ENCODE assay signal across 23 cellular contexts in genomic region chr7:90825779-90826178, GRCh38.
DNase-seq lines count a peak whose midpoint lies in the region; ATAC-seq, FAIRE-seq and TF ChIP-seq lines count a peak whose summit lies in the region.
"Had no signal": no experiment of that assay in that cellular context is flagged by ENCODE, and none has a peak within 500 bp of the region (broad histone marks: within the 10 kb centered on the region; RNA-seq: fewer than 3 reads in every experiment).

No MANE protein-coding gene starts in this region.

- POLR2A ChIA-PET in BJ (lab: Charles Lee): interaction anchor here (0.6 kb wide), 3 partner anchors 8 to 228 kb away, joined by 3 read pairs; no protein-coding TSS in a partner anchor
- POLR2A ChIA-PET in CD8-positive, alpha-beta memory T cell (lab: Charles Lee): no interaction called here

- intact Hi-C loops in activated naive CD4-positive, alpha-beta T cell treated with anti-CD3 and anti-CD28 coated beads for 36 hours (cut with micrococcal nuclease): no loop called here

- H3K9ac ChIP-seq in fibroblast of lung (ENCODE audit: insufficient read depth, low read length): no peak overlapping the region

- CTCF ChIA-PET in BJ (lab: Yijun Ruan, JAX): interaction anchor here (1.2 to 1.5 kb wide), 2 partner anchors 9 to 208 kb away, joined by 3 to 6 read pairs; no protein-coding TSS in a partner anchor
- CTCF ChIA-PET in CD8-positive, alpha-beta memory T cell (lab: Charles Lee): interaction anchor here (0.5 kb wide), 1 partner anchor 1616 kb away, joined by 3 read pairs; no protein-coding TSS in a partner anchor
- CTCF ChIA-PET in activated naive CD4-positive, alpha-beta T cell treated with anti-CD3 and anti-CD28 coated beads for 36 hours (lab: Charles Lee): interaction anchor here (0.6 kb wide), 1 partner anchor 16 kb away, joined by 3 read pairs; no protein-coding TSS in a partner anchor

- H3K4me3 Mint-ChIP-seq in CD8-positive, alpha-beta memory T cell: no peak overlapping the region
- H3K4me3 Mint-ChIP-seq in activated naive CD4-positive, alpha-beta T cell treated with anti-CD3 and anti-CD28 coated beads for 36 hours: no peak overlapping the region
- H3K4me3 Mint-ChIP-seq: CD14-positive monocyte; stimulated activated memory B cell treated with anti-CD40 and anti-IgM and Interleukin-4, amounts not matched to agents 10 μg/mL and 1 μg/mL and 100 μg/mL, for 72 hours; T-helper 1 cell treated with Interleukin-12 subunit alpha and Interleukin-12 subunit beta and Interleukin-4 antibody, amounts not matched to agents 30 μg/mL and 1 μg/mL, for 36 hours; WTC11 had no signal

- FAIRE-seq in RCC 7860 (lab: Jason Lieb, UNC): peak; percentile 55
- FAIRE-seq: pancreas had no signal

- in situ Hi-C loops in GM13977 (cut with MboI; ENCODE audit: low pct_unique_long_range_greater_than_20kb, low sequenced_read_pairs, unreplicated experiment): no loop called here

- no peaks in the 10 kb centered on the region for H3K27me3 Mint-ChIP-seq in CD8-positive, alpha-beta memory T cell
- H3K27me3 Mint-ChIP-seq in activated naive CD4-positive, alpha-beta T cell treated with anti-CD3 and anti-CD28 coated beads for 36 hours (ENCODE audit: low read depth): no peaks in the 10 kb centered on the region
- H3K27me3 Mint-ChIP-seq: stimulated activated memory B cell treated with anti-CD40 and anti-IgM and Interleukin-4, amounts not matched to agents 10 μg/mL and 1 μg/mL and 100 μg/mL, for 72 hours had no signal

- peaks cover 2% of the 10 kb centered on the region for H3K79me2 ChIP-seq in fibroblast of lung (ENCODE audit: control insufficient read depth, insufficient read depth, low read length)

- no peaks in the 10 kb centered on the region for H3K36me3 Mint-ChIP-seq in CD8-positive, alpha-beta memory T cell
- no peaks in the 10 kb centered on the region for H3K36me3 Mint-ChIP-seq in activated naive CD4-positive, alpha-beta T cell treated with anti-CD3 and anti-CD28 coated beads for 36 hours (ENCODE audit: low read depth)

- no peaks in the 10 kb centered on the region for H3K27me3 ChIP-seq in BJ (ENCODE audit: control insufficient read depth, insufficient read depth, low read length)
- H3K27me3 ChIP-seq in fibroblast of lung (ENCODE audit: control insufficient read depth, insufficient read depth, low read length): no peaks in the 10 kb centered on the region
- H3K27me3 ChIP-seq in CD8-positive, alpha-beta memory T cell (ENCODE audit: insufficient read depth, low read length, poor library complexity, severe bottlenecking): no peaks in the 10 kb centered on the region
- H3K27me3 ChIP-seq: colonic mucosa, pancreas, spleen, transverse colon had no signal

- H2AFZ ChIP-seq in fibroblast of lung (ENCODE audit: low read length): no peak overlapping the region

- DNase-seq in BJ (ENCODE audit: low read depth) (peak; percentile 88), RCC 7860 (ENCODE audit: low spot score) (no peak), fibroblast of lung (ENCODE audit: low read depth in 2 of 2) (peak; percentile 77 to 93), omental fat pad (ENCODE audit: low spot score) (no peak), GM13977 (ENCODE audit: low spot score) (no peak)
- DNase-seq in CD8-positive, alpha-beta memory T cell: no peak
- no peak for DNase-seq in activated naive CD4-positive, alpha-beta T cell treated with anti-CD3 and anti-CD28 coated beads for 36 hours
- DNase-seq: activated CD8-positive, alpha-beta memory T cell treated with anti-CD3 and anti-CD28 coated beads for 24 hours; colonic mucosa; KG1; left colon; NCI-H1417; pancreas; spleen; transverse colon had no signal

- no peak overlapping the region for H3K4me2 ChIP-seq in fibroblast of lung (ENCODE audit: extremely low read depth, insufficient read depth, low read length)

- no peaks in the 10 kb centered on the region for H4K20me1 ChIP-seq in fibroblast of lung (ENCODE audit: control insufficient read depth, extremely low read depth, insufficient read depth, low read length)

- no peaks in the 10 kb centered on the region for H3K4me1 Mint-ChIP-seq in CD8-positive, alpha-beta memory T cell
- no peaks in the 10 kb centered on the region for H3K4me1 Mint-ChIP-seq in activated naive CD4-positive, alpha-beta T cell treated with anti-CD3 and anti-CD28 coated beads for 36 hours (ENCODE audit: low read depth)
- H3K4me1 Mint-ChIP-seq: CD14-positive monocyte had no signal

- peaks cover 7% of the 10 kb centered on the region for H3K4me1 ChIP-seq in fibroblast of lung (ENCODE audit: control insufficient read depth, extremely low read depth, insufficient read depth, low read length)
- no peaks in the 10 kb centered on the region for H3K4me1 ChIP-seq in CD8-positive, alpha-beta memory T cell (ENCODE audit: insufficient read depth, low read length)
- H3K4me1 ChIP-seq: colonic mucosa, spleen, transverse colon had no signal

- H3K9me3 Mint-ChIP-seq in CD8-positive, alpha-beta memory T cell: peaks cover 3 to 10% (median 7%) of the 10 kb centered on the region in 5 donors
- peaks cover 5% of the 10 kb centered on the region for H3K9me3 Mint-ChIP-seq in activated naive CD4-positive, alpha-beta T cell treated with anti-CD3 and anti-CD28 coated beads for 36 hours
- H3K9me3 Mint-ChIP-seq: T-helper 1 cell treated with Interleukin-12 subunit alpha and Interleukin-12 subunit beta and Interleukin-4 antibody, amounts not matched to agents 30 μg/mL and 1 μg/mL, for 36 hours had no signal

- no peak overlapping the region for H3K27ac Mint-ChIP-seq in CD8-positive, alpha-beta memory T cell
- no peak overlapping the region for H3K27ac Mint-ChIP-seq in activated naive CD4-positive, alpha-beta T cell treated with anti-CD3 and anti-CD28 coated beads for 36 hours
- H3K27ac Mint-ChIP-seq: CD14-positive monocyte; stimulated activated memory B cell treated with anti-CD40 and anti-IgM and Interleukin-4, amounts not matched to agents 10 μg/mL and 1 μg/mL and 100 μg/mL, for 72 hours; T-helper 1 cell treated with Interleukin-12 subunit alpha and Interleukin-12 subunit beta and Interleukin-4 antibody, amounts not matched to agents 30 μg/mL and 1 μg/mL, for 36 hours; WTC11 had no signal

- TF ChIP-seq CTCF in BJ (IDR thresholded peaks at IDR 0.05; ENCODE audit: insufficient read depth, low read depth, low read length) (no peak), fibroblast of lung (conservative IDR thresholded peaks at IDR 0.05 in 1 of 2, IDR thresholded peaks at IDR 0.05 in 1 of 2; ENCODE audit: low read depth in 1 of 2, low read length in 2 of 2) (no peak), omental fat pad (IDR thresholded peaks at IDR 0.05) (no peak), GM13977 (IDR thresholded peaks at IDR 0.05; ENCODE audit: extremely low read depth, insufficient read depth, missing control alignments) (no peak)

- H3K36me3 ChIP-seq in BJ (ENCODE audit: control insufficient read depth, insufficient read depth, low read length) (no peaks in the 10 kb centered on the region; the same call in 1 of the 2 replicates), fibroblast of lung (ENCODE audit: control insufficient read depth, insufficient read depth, low read length) (no peaks in the 10 kb centered on the region)
- H3K36me3 ChIP-seq in CD8-positive, alpha-beta memory T cell (ENCODE audit: insufficient read depth, low read length): no peaks in the 10 kb centered on the region
- H3K36me3 ChIP-seq: colonic mucosa, pancreas, transverse colon had no signal

- ATAC-seq in omental fat pad (ENCODE audit: low FRiP score) (peak; percentile 91), GM18867 (IDR thresholded peaks at IDR 0.05; ENCODE audit: unreplicated experiment) (no peak)
- ATAC-seq: left colon; Panc1; stimulated activated memory B cell treated with anti-CD40 and anti-IgM and Interleukin-4, amounts not matched to agents 10 μg/mL and 1 μg/mL and 100 μg/mL, for 72 hours; WTC11 had no signal

- H3K27ac ChIP-seq in fibroblast of lung (ENCODE audit: insufficient read depth, low read length): no peak overlapping the region
- no peak overlapping the region for H3K27ac ChIP-seq in CD8-positive, alpha-beta memory T cell (ENCODE audit: low read depth, low read length)
- H3K27ac ChIP-seq: colonic mucosa, epithelial cell of prostate, HL-60, pancreas, spleen, transverse colon had no signal

- no peaks in the 10 kb centered on the region for H3K9me3 ChIP-seq in fibroblast of lung (ENCODE audit: control insufficient read depth, insufficient read depth, low read depth, low read length)
- no peaks in the 10 kb centered on the region for H3K9me3 ChIP-seq in CD8-positive, alpha-beta memory T cell (ENCODE audit: low read length)
- H3K9me3 ChIP-seq: colonic mucosa, pancreas, transverse colon had no signal

- H3K4me3 ChIP-seq in BJ (ENCODE audit: low read depth, low read length): no peak overlapping the region
- no peak overlapping the region for H3K4me3 ChIP-seq in fibroblast of lung (replicated peaks in 1 of 4; ENCODE audit: control extremely low read depth in 1 of 4, insufficient read depth in 1 of 4, low read depth in 3 of 4, low read length in 4 of 4)
- H3K4me3 ChIP-seq in CD8-positive, alpha-beta memory T cell (ENCODE audit: low read length): no peak overlapping the region
- H3K4me3 ChIP-seq: colonic mucosa, pancreas, spleen, transverse colon had no signal

Comparison
In these comparisons a context has a peak if more than half of its experiments do, and no peak if none do; other contexts are left out.
1. DNase-seq: peak in BJ (single experiment) and fibroblast of lung (2 of 2); none in RCC 7860 (single experiment), omental fat pad (single experiment), CD8-positive, alpha-beta memory T cell (0 of 5), activated naive CD4-positive, alpha-beta T cell treated with anti-CD3 and anti-CD28 coated beads for 36 hours (single experiment) and GM13977 (single experiment).